Comparison of ENCODE assay signal across 1 cellular context in the genomic region with DNA sequence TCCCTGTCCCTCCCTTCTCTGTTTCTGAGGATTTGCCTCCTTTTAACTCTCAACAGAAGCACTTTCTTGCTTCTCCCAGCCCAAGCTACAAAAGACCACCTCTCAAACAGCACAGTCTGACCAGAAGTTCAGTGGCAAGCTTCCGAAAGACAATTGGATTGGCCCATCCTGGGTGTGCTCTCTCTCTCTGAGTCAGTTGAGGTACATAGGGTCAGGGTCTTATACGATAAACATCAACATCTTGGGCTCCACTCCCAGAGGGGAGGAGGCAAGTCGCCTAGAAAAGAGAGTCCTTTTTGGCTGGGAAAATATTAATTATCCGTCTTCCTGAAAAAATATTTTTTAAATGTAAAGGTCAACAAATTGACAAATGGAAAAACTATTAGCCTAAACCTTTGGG.
TF ChIP-seq lines count a peak whose summit lies in the region.

No MANE protein-coding gene starts in this region.

TF ChIP-seq in GM23338, 12 proteins besides CTCF, POLR2A, EP300 and RAD21 (continued from another document):
- TF ChIP-seq, protein P1, sequence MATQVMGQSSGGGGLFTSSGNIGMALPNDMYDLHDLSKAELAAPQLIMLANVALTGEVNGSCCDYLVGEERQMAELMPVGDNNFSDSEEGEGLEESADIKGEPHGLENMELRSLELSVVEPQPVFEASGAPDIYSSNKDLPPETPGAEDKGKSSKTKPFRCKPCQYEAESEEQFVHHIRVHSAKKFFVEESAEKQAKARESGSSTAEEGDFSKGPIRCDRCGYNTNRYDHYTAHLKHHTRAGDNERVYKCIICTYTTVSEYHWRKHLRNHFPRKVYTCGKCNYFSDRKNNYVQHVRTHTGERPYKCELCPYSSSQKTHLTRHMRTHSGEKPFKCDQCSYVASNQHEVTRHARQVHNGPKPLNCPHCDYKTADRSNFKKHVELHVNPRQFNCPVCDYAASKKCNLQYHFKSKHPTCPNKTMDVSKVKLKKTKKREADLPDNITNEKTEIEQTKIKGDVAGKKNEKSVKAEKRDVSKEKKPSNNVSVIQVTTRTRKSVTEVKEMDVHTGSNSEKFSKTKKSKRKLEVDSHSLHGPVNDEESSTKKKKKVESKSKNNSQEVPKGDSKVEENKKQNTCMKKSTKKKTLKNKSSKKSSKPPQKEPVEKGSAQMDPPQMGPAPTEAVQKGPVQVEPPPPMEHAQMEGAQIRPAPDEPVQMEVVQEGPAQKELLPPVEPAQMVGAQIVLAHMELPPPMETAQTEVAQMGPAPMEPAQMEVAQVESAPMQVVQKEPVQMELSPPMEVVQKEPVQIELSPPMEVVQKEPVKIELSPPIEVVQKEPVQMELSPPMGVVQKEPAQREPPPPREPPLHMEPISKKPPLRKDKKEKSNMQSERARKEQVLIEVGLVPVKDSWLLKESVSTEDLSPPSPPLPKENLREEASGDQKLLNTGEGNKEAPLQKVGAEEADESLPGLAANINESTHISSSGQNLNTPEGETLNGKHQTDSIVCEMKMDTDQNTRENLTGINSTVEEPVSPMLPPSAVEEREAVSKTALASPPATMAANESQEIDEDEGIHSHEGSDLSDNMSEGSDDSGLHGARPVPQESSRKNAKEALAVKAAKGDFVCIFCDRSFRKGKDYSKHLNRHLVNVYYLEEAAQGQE (IDR thresholded peaks at IDR 0.05; ENCODE audit: unreplicated experiment): no peak
- TF ChIP-seq JUNB (IDR thresholded peaks at IDR 0.05; ENCODE audit: unreplicated experiment) (no peak), CREB1 (CRISPR knock-in tag; IDR thresholded peaks at IDR 0.05; ENCODE audit: low read depth) (no peak), STAT1 (IDR thresholded peaks at IDR 0.05; ENCODE audit: unreplicated experiment) (no peak)
